8 cellular contexts compared by ENCODE assay signal in genomic region chr7:37031571-37032257, GRCh38.
DNase-seq lines count a peak whose midpoint lies in the region; ATAC-seq, FAIRE-seq and TF ChIP-seq lines count a peak whose summit lies in the region.

No MANE protein-coding gene starts in this region.

- no peaks in the 10 kb centered on the region for H3K9me3 Mint-ChIP-seq in HFFc6

- peaks cover 44% of the 10 kb centered on the region for H3K4me1 Mint-ChIP-seq in HFFc6 (ENCODE audit: low read depth)

- POLR2A ChIA-PET in K562 (lab: Yijun Ruan, JAX): no interaction called here

- peak overlapping the region; percentile 66 for H3K4me3 Mint-ChIP-seq in HFFc6

- ATAC-seq in RWPE2 (ENCODE audit: low read depth) (peak; percentile 99), K562 (peak; percentile 78), GM21528 (IDR thresholded peaks at IDR 0.05; ENCODE audit: low FRiP score, unreplicated experiment) (no peak)

- WGBS in K562 (ENCODE audit: insufficient coverage, low coverage, missing lambda C conversion rate): 3% methylated on average over 9 of the region's 9 CpGs
- no CpG with 5 or more reads among the region's 9 CpGs for WGBS in iPS DF 6.9 (ENCODE audit: insufficient coverage, insufficient read length)
- 16 to 33% (median 24%) methylated on average over 9 of the region's 9 CpGs for WGBS in small intestine, 3 donors

- H3K9ac ChIP-seq in K562 (ENCODE audit: insufficient read depth in 1 of 2, low read depth in 2 of 2, low read length in 2 of 2): no peak overlapping the region

- no peak for TF ChIP-seq POLR2A in K562 (conservative IDR thresholded peaks at IDR 0.05)

- H3K27me3 ChIP-seq in RWPE2 (ENCODE audit: insufficient read depth, poor library complexity, severe bottlenecking) (no peaks in the 10 kb centered on the region), K562 (ENCODE audit: control insufficient read depth in 2 of 2, insufficient read depth in 2 of 2, low read length in 2 of 2) (no peaks in the 10 kb centered on the region), iPS DF 6.9 (ENCODE audit: control insufficient read depth, insufficient read depth, low read length) (no peaks in the 10 kb centered on the region), small intestine (ENCODE audit: control insufficient read depth in 2 of 2, insufficient read depth in 2 of 2, low read length in 2 of 2) (no peaks in the 10 kb centered on the region)

- H3K36me3 Mint-ChIP-seq in HFFc6 (ENCODE audit: low read depth): 0 out of 2 replicates have a peak, but pooled peaks cover 4% of the 10 kb centered on the region

- peak overlapping the region; percentile 91 for H3K27ac Mint-ChIP-seq in HFFc6

- intact Hi-C loops in K562 (cut with micrococcal nuclease): no loop called here

- BruUV-seq in K562 (replicated peaks; lab: Mats Ljungman, UMichigan): no TSS peak

- H3K27me3 Mint-ChIP-seq in HFFc6 (ENCODE audit: insufficient read depth): peaks cover 2% of the 10 kb centered on the region

- TF ChIP-seq CTCF in HFFc6 (IDR thresholded peaks at IDR 0.05) (no peak), RWPE2 (IDR thresholded peaks at IDR 0.05; ENCODE audit: poor library complexity, severe bottlenecking) (no peak), K562 (IDR thresholded peaks at IDR 0.05 in 2 of 3, conservative IDR thresholded peaks at IDR 0.05 in 1 of 3; ENCODE audit: insufficient read depth in 2 of 3, low read depth in 1 of 3, low read length in 3 of 3) (no peak)

- no peaks in the 10 kb centered on the region for H3K9me1 ChIP-seq in K562 (ENCODE audit: control insufficient read depth, insufficient read depth, low read length)

- no peak for TF ChIP-seq EP300 in K562 (IDR thresholded peaks at IDR 0.05; ENCODE audit: low read length)

- no peaks in the 10 kb centered on the region for H4K20me1 ChIP-seq in K562 (replicated peaks; ENCODE audit: control insufficient read depth, insufficient read depth, low read length)

- H3K4me1 ChIP-seq in RWPE2 (ENCODE audit: insufficient read depth, poor library complexity, severe bottlenecking) (peaks cover 18% of the 10 kb centered on the region), K562 (replicated peaks in 1 of 2; ENCODE audit: control insufficient read depth in 2 of 2, insufficient read depth in 2 of 2, low read length in 2 of 2) (peaks cover 0 to 6% of the 10 kb centered on the region in 2 experiments; a peak in 1 of 5 replicates), iPS DF 6.9 (ENCODE audit: control insufficient read depth, insufficient read depth, low read length) (peaks cover 2% of the 10 kb centered on the region; the same call in 1 of the 2 replicates), small intestine (ENCODE audit: control insufficient read depth in 2 of 2, insufficient read depth in 1 of 2, low read depth in 1 of 2, low read length in 1 of 2) (peaks cover 0 to 7% of the 10 kb centered on the region in 2 donors)

- CTCF ChIA-PET in K562 (lab: Yijun Ruan, JAX; ENCODE audit: low intra/inter-chr PET ratio): no interaction called here

- H3K4me3 ChIP-seq in RWPE2 (ENCODE audit: severe bottlenecking): no peak overlapping the region
- H3K4me3 ChIP-seq in K562: no peak overlapping the region
- H3K4me3 ChIP-seq in iPS DF 6.9 (ENCODE audit: low read length): no peak overlapping the region
- H3K4me3 ChIP-seq in small intestine (ENCODE audit: low read depth in 1 of 2, low read length in 2 of 2): no peak overlapping the region

- no peak for TF ChIP-seq RAD21 in K562 (CRISPR knock-in tag; conservative IDR thresholded peaks at IDR 0.05 in 1 of 2, IDR thresholded peaks at IDR 0.05 in 1 of 2)

- no peaks in the 10 kb centered on the region for H3K36me3 ChIP-seq in RWPE2 (ENCODE audit: low read depth)
- no peaks in the 10 kb centered on the region for H3K36me3 ChIP-seq in K562 (ENCODE audit: control insufficient read depth, insufficient read depth, low read length)
- H3K36me3 ChIP-seq in iPS DF 6.9 (ENCODE audit: control insufficient read depth, insufficient read depth, low read length): no peaks in the 10 kb centered on the region
- H3K36me3 ChIP-seq in small intestine (ENCODE audit: control insufficient read depth in 2 of 2, insufficient read depth in 2 of 2, low read length in 2 of 2): no peaks in the 10 kb centered on the region

- FAIRE-seq in K562 (lab: Jason Lieb, UNC): peak; percentile 68
- no peak for FAIRE-seq in small intestine (lab: Jason Lieb, UNC)

- no peak overlapping the region for H2AFZ ChIP-seq in K562 (ENCODE audit: low read depth, low read length)

- H3K9me3 ChIP-seq in RWPE2 (ENCODE audit: severe bottlenecking) (no peaks in the 10 kb centered on the region), K562 (replicated peaks; ENCODE audit: control insufficient read depth, insufficient read depth, low read depth, low read length) (no peaks in the 10 kb centered on the region), iPS DF 6.9 (ENCODE audit: control insufficient read depth, insufficient read depth, low read length) (no peaks in the 10 kb centered on the region), small intestine (ENCODE audit: control insufficient read depth, low read depth) (no peaks in the 10 kb centered on the region)

- H3K4me2 ChIP-seq in K562 (ENCODE audit: insufficient read depth, low read length): no peak overlapping the region

- H3K79me2 ChIP-seq in K562 (ENCODE audit: control insufficient read depth, insufficient read depth, low read length): no peaks in the 10 kb centered on the region

- in situ Hi-C loops in K562 (cut with MboI): no loop called here

- peak overlapping the region; percentile 67 for H3K27ac ChIP-seq in RWPE2 (ENCODE audit: poor library complexity, severe bottlenecking)
- no peak overlapping the region for H3K27ac ChIP-seq in K562 (ENCODE audit: extremely low read depth, low read depth, low read length)
- no peak overlapping the region for H3K27ac ChIP-seq in iPS DF 6.9 (ENCODE audit: low read length)
- H3K27ac ChIP-seq in small intestine (ENCODE audit: low read depth in 1 of 2, low read length in 1 of 2): peak overlapping the region in 1 of 2 donors; percentile 74

- DNase-seq in 8988T: peak; percentile 10
- DNase-seq in HFFc6: peak; percentile 98
- peak; percentile 85 for DNase-seq in RWPE2 (ENCODE audit: low spot score)
- peak; percentile 35 to 64 (median 46) for DNase-seq in K562 (ENCODE audit: extremely low read depth in 1 of 4, low spot score in 3 of 4)
- DNase-seq in iPS DF 6.9 (ENCODE audit: low read depth, low spot score): peak; percentile 37
- peak; percentile 84 for DNase-seq in small intestine
- DNase-seq in NCI-H526 treated with DMSO at 0.1 percent for 48 hours (lab: John Stamatoyannopoulos, UW): no peak

TF ChIP-seq in K562, 482 proteins besides CTCF, POLR2A, EP300 and RAD21 (continues in another document):
- TF ChIP-seq ZNF174 (CRISPR knock-in tag; IDR thresholded peaks at IDR 0.05) (no peak), ATF3 (IDR thresholded peaks at IDR 0.05) (peak; percentile 95), ATF3 (CRISPR knock-in tag; conservative IDR thresholded peaks at IDR 0.05) (peak; percentile 85), RFX5 (IDR thresholded peaks at IDR 0.05; ENCODE audit: low read depth, low read length) (no peak), SMARCE1 (IDR thresholded peaks at IDR 0.05) (peak; percentile 71), SMARCA4 (IDR thresholded peaks at IDR 0.05) (peak; percentile 64), ID3 (CRISPR knock-in tag; IDR thresholded peaks at IDR 0.05) (no peak), ID3 (tag; IDR thresholded peaks at IDR 0.05) (no peak), TEAD1 (CRISPR knock-in tag; IDR thresholded peaks at IDR 0.05) (0 out of 4 replicates have a peak, but pooled peaks of 1 of the 2 experiments have one; percentile 72), ARID3B (CRISPR knock-in tag; IDR thresholded peaks at IDR 0.05; ENCODE audit: borderline replicate concordance) (no peak), SRSF3 (IDR thresholded peaks at IDR 0.05; ENCODE audit: insufficient read depth, low read length) (no peak)
